In genomic region chr2:181678744-181679543, GRCh38 we compare ENCODE assay signal across 20 cellular contexts. TPM values are rescaled to one million over a fixed set of nuclear protein-coding genes. Genes with fewer than 3 reads are reported as not detected.
DNase-seq lines count a peak whose midpoint lies in the region; ATAC-seq, FAIRE-seq and TF ChIP-seq lines count a peak whose summit lies in the region.
"Had no signal": no experiment of that assay in that cellular context is flagged by ENCODE, and none has a peak within 500 bp of the region (broad histone marks: within the 10 kb centered on the region; RNA-seq: fewer than 3 reads in every experiment).

No MANE protein-coding gene starts in this region.

- intact Hi-C loops in activated B cell treated with CpG ODN at 0.5 μM for 24 hours (cut with micrococcal nuclease) = no loop called here
- intact Hi-C loops in heart left ventricle (cut with DNase I) = no loop called here

- no peak for TF ChIP-seq POLR2A in heart left ventricle (IDR thresholded peaks at IDR 0.05)

- peaks cover 41 to 97% (median 69%) of the 10 kb centered on the region in 9 donors for H3K27me3 ChIP-seq in heart left ventricle

- WGBS in heart left ventricle, 4 donors = 10 to 17% (median 13%) methylated on average over 24 of the region's 24 CpGs

- ATAC-seq in activated B cell treated with CpG ODN at 0.5 μM for 24 hours (ENCODE audit: low read depth) (no peak), heart left ventricle (no peak)

- H3K36me3 ChIP-seq in heart left ventricle = no peaks in the 10 kb centered on the region

- H3K4me1 Mint-ChIP-seq in activated B cell treated with CpG ODN at 0.5 μM for 24 hours = peaks cover 49% of the 10 kb centered on the region
- peaks cover 35% of the 10 kb centered on the region for H3K4me1 Mint-ChIP-seq in osteocyte (ENCODE audit: unreplicated experiment)

- H3K4me3 ChIP-seq in heart left ventricle = no peak overlapping the region

- CTCF ChIA-PET in activated B cell treated with CpG ODN at 0.5 μM for 24 hours (lab: Charles Lee) = no interaction called here

- peak; percentile 65 for DNase-seq in NCI-H1694 (lab: John Stamatoyannopoulos, UW)
- no peak for DNase-seq in NCI-H1694 treated with DMSO at 0.1 percent for 48 hours (lab: John Stamatoyannopoulos, UW)
- no peak for DNase-seq in D721Med (ENCODE audit: insufficient read length, low spot score)
- DNase-seq in activated B cell treated with CpG ODN at 0.5 μM for 24 hours = no peak
- peak; percentile 15 for DNase-seq in inferior parietal cortex (ENCODE audit: extremely low spot score)
- DNase-seq in osteocyte (ENCODE audit: extremely low spot score, unreplicated experiment) = no peak
- DNase-seq in heart left ventricle = no peak
- DNase-seq in glomerular visceral epithelial cell (ENCODE audit: extremely low spot score) = no peak
- DNase-seq: NCI-H1092, NCI-H774 had no signal

- no peak overlapping the region for H3K27ac ChIP-seq in heart left ventricle

- FAIRE-seq in D721Med (lab: Jason Lieb, UNC) = peak; percentile 25
- FAIRE-seq: frontal cortex had no signal

- H3K27ac Mint-ChIP-seq in activated B cell treated with CpG ODN at 0.5 μM for 24 hours (peak overlapping the region; percentile 2), osteocyte (ENCODE audit: unreplicated experiment) (no peak overlapping the region)
- H3K27ac Mint-ChIP-seq: dendritic cell treated with granulocyte-macrophage colony-stimulating factor and Interleukin-4, amounts not matched to agents 40 ng/mL and 50 ng/mL, for 4 days had no signal

- H3K9me3 ChIP-seq in heart left ventricle = no peaks in the 10 kb centered on the region

- TF ChIP-seq CTCF in D721Med (IDR thresholded peaks at IDR 0.05; ENCODE audit: insufficient read depth, missing control alignments) = no peak
- no peak for TF ChIP-seq CTCF in activated B cell treated with CpG ODN at 0.5 μM for 24 hours (IDR thresholded peaks at IDR 0.05)
- TF ChIP-seq CTCF in osteocyte (IDR thresholded peaks at IDR 0.05) = no peak
- TF ChIP-seq CTCF in heart left ventricle (IDR thresholded peaks at IDR 0.05) = no peak

- peaks cover 4% of the 10 kb centered on the region for H3K9me3 Mint-ChIP-seq in activated B cell treated with CpG ODN at 0.5 μM for 24 hours
- H3K9me3 Mint-ChIP-seq in osteocyte (ENCODE audit: unreplicated experiment) = peaks cover 4% of the 10 kb centered on the region
- H3K9me3 Mint-ChIP-seq: dendritic cell treated with granulocyte-macrophage colony-stimulating factor and Interleukin-4, amounts not matched to agents 40 ng/mL and 50 ng/mL, for 4 days had no signal

- H3K4me3 Mint-ChIP-seq in activated B cell treated with CpG ODN at 0.5 μM for 24 hours (no peak overlapping the region), osteocyte (ENCODE audit: unreplicated experiment) (no peak overlapping the region)
- H3K4me3 Mint-ChIP-seq: dendritic cell treated with granulocyte-macrophage colony-stimulating factor and Interleukin-4, amounts not matched to agents 40 ng/mL and 50 ng/mL, for 4 days had no signal

- H3K27me3 Mint-ChIP-seq in activated B cell treated with CpG ODN at 0.5 μM for 24 hours (peaks cover 60% of the 10 kb centered on the region), osteocyte (ENCODE audit: unreplicated experiment) (peaks cover 86% of the 10 kb centered on the region)

- H3K36me3 Mint-ChIP-seq in activated B cell treated with CpG ODN at 0.5 μM for 24 hours (ENCODE audit: low read depth) = no peaks in the 10 kb centered on the region
- H3K36me3 Mint-ChIP-seq in osteocyte (ENCODE audit: unreplicated experiment) = no peaks in the 10 kb centered on the region

- peaks cover 0 to 30% (median 4%) of the 10 kb centered on the region in 12 donors for H3K4me1 ChIP-seq in heart left ventricle

- POLR2A ChIA-PET in activated B cell treated with CpG ODN at 0.5 μM for 24 hours (lab: Charles Lee) = no interaction called here

RNA-seq across cellular contexts. Expression of gene NEUROD1, which starts 1.4 kb away (rescaled TPM):
- total RNA-seq in activated B cell treated with CpG ODN at 0.5 μM for 24 hours = not detected in 2 replicates
- total RNA-seq in osteocyte = not detected in 2 replicates
- total RNA-seq in heart left ventricle = not detected
- not detected for polyA plus RNA-seq in heart left ventricle
- total RNA-seq: A172, epithelial cell of proximal tubule, lower leg skin, myocyte, renal cortical epithelial cell, SK-MEL-5, ureter had no signal
- polyA plus RNA-seq: BJ had no signal

RNA-seq across cellular contexts. Expression of gene CERKL, which starts 22.0 kb away (rescaled TPM):
- 0.18 and 0.20 TPM in 2 replicates for total RNA-seq in activated B cell treated with CpG ODN at 0.5 μM for 24 hours
- total RNA-seq in osteocyte = not detected in 2 replicates
- total RNA-seq in heart left ventricle = not detected
- polyA plus RNA-seq in heart left ventricle = not detected
- total RNA-seq: lower leg skin, myocyte had no signal

Comparison
In these comparisons a context has a peak if more than half of its experiments do, and no peak if none do; other contexts are left out.
1. DNase-seq: peak in NCI-H1694 (single experiment) and inferior parietal cortex (single experiment); none in NCI-H1694 treated with DMSO at 0.1 percent for 48 hours (single experiment), D721Med (single experiment), activated B cell treated with CpG ODN at 0.5 μM for 24 hours (single experiment), osteocyte (single experiment), heart left ventricle (0 of 5) and glomerular visceral epithelial cell (single experiment).